1 cellular context compared by ENCODE assay signal in the genomic region with DNA sequence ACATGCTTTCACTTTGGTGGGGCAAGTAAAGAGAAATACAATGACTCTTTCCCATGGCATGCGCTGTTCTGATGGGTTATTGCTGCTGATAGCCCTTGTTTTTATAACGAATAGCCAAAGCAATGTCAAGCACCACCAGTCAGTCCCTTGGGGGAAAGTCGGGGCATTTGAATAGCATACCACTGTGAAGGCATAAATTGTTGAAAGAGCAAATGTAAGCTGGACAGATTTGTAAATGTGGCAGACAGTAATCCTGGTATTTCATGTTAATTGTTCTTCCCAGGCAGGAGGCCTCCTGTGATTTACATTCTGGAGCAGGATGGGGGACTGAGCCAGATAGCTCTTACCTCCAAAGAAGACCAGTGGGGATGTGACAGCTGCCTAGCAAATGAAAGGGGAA.
TF ChIP-seq lines count a peak whose summit lies in the region.

No MANE protein-coding gene starts in this region.

TF ChIP-seq in H1, 55 proteins besides CTCF, POLR2A, EP300 and RAD21:
- TF ChIP-seq KDM5A (IDR thresholded peaks at IDR 0.05; ENCODE audit: low read length), result no peak
- TF ChIP-seq, protein P1, sequence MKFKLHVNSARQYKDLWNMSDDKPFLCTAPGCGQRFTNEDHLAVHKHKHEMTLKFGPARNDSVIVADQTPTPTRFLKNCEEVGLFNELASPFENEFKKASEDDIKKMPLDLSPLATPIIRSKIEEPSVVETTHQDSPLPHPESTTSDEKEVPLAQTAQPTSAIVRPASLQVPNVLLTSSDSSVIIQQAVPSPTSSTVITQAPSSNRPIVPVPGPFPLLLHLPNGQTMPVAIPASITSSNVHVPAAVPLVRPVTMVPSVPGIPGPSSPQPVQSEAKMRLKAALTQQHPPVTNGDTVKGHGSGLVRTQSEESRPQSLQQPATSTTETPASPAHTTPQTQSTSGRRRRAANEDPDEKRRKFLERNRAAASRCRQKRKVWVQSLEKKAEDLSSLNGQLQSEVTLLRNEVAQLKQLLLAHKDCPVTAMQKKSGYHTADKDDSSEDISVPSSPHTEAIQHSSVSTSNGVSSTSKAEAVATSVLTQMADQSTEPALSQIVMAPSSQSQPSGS (IDR thresholded peaks at IDR 0.05; ENCODE audit: low read length), result no peak
- TF ChIP-seq RFX5 (IDR thresholded peaks at IDR 0.05; ENCODE audit: borderline replicate concordance, low read depth, low read length), result no peak
- TF ChIP-seq RXRA (IDR thresholded peaks at IDR 0.05; ENCODE audit: insufficient read depth, low read depth, low read length), result no peak
- TF ChIP-seq, protein P2, sequence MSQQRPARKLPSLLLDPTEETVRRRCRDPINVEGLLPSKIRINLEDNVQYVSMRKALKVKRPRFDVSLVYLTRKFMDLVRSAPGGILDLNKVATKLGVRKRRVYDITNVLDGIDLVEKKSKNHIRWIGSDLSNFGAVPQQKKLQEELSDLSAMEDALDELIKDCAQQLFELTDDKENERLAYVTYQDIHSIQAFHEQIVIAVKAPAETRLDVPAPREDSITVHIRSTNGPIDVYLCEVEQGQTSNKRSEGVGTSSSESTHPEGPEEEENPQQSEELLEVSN (IDR thresholded peaks at IDR 0.05), result no peak
- TF ChIP-seq NANOG (IDR thresholded peaks at IDR 0.05; ENCODE audit: insufficient read depth, low read depth, low read length, poor library complexity, severe bottlenecking), result peak; percentile 18
- no peak for TF ChIP-seq JUN (IDR thresholded peaks at IDR 0.05; ENCODE audit: low read depth, low read length)
- peak; percentile 45; the same call in 1 of the 2 replicates for TF ChIP-seq TEAD4 (IDR thresholded peaks at IDR 0.05; ENCODE audit: low read depth, low read length)
- no peak for TF ChIP-seq SIN3A (conservative IDR thresholded peaks at IDR 0.05 in 1 of 2, IDR thresholded peaks at IDR 0.05 in 1 of 2; ENCODE audit: low read depth in 1 of 2, low read length in 2 of 2)
- no peak for TF ChIP-seq CEBPB (IDR thresholded peaks at IDR 0.05; ENCODE audit: low read depth, low read length)
TF ChIP-seq in H1: peak in this region for 2.
